ENCODE assay signal across 9 cellular contexts in genomic region chr1:202274611-202275010, GRCh38.
A peak's percentile ranks its signal among the peaks of the same experiment; 100 is the strongest.
DNase-seq lines count a peak whose midpoint lies in the region; ATAC-seq, FAIRE-seq and TF ChIP-seq lines count a peak whose summit lies in the region.
"Had no signal": no experiment of that assay in that cellular context is flagged by ENCODE, and none has a peak within 500 bp of the region (broad histone marks: within the 10 kb centered on the region; RNA-seq: fewer than 3 reads in every experiment).

No MANE protein-coding gene starts in this region.

- no peak overlapping the region for H3K27ac Mint-ChIP-seq in MCF 10A (ENCODE audit: low read depth, unreplicated experiment)
- H3K27ac Mint-ChIP-seq: activated naive CD4-positive, alpha-beta T cell treated with anti-CD3 and anti-CD28 coated beads, Interleukin-2, amount 50 U/mL, for 24 hours had no signal

- POLR2A ChIA-PET in MCF 10A (lab: Yijun Ruan, JAX) (interaction anchor here (1.1 to 1.7 kb wide), 3 partner anchors 9 to 18 kb away, joined by 3 to 5 read pairs (median 3); no protein-coding TSS in a partner anchor), HepG2 (lab: Yijun Ruan, JAX) (no interaction called here)

- no peak overlapping the region for H3K4me2 ChIP-seq in HepG2 (ENCODE audit: low read depth, low read length)

- H3K27ac ChIP-seq in breast epithelium (no peak overlapping the region), HepG2 (ENCODE audit: extremely low read length, insufficient read depth, low read length) (no peak overlapping the region)

- FAIRE-seq in HepG2 (lab: Jason Lieb, UNC) = peak; percentile 75

- H3K4me3 Mint-ChIP-seq in MCF 10A (ENCODE audit: unreplicated experiment) = no peak overlapping the region
- H3K4me3 Mint-ChIP-seq: activated naive CD4-positive, alpha-beta T cell treated with anti-CD3 and anti-CD28 coated beads, Interleukin-2, amount 50 U/mL, for 24 hours had no signal

- TF ChIP-seq RAD21 in HepG2 (CRISPR knock-in tag; IDR thresholded peaks at IDR 0.05) = peak; percentile 64

- H3K4me1 ChIP-seq in breast epithelium (no peaks in the 10 kb centered on the region), HepG2 (ENCODE audit: insufficient read depth, low read length) (no peaks in the 10 kb centered on the region)

- TF ChIP-seq EP300 in HepG2 (IDR thresholded peaks at IDR 0.05; ENCODE audit: low read depth in 2 of 2, low read length in 2 of 2) (no peak), HepG2 (CRISPR knock-in tag; IDR thresholded peaks at IDR 0.05; ENCODE audit: borderline replicate concordance) (no peak)

- no peaks in the 10 kb centered on the region for H3K36me3 Mint-ChIP-seq in MCF 10A (ENCODE audit: insufficient read depth, unreplicated experiment)
- H3K36me3 Mint-ChIP-seq: activated naive CD4-positive, alpha-beta T cell treated with anti-CD3 and anti-CD28 coated beads, Interleukin-2, amount 50 U/mL, for 24 hours had no signal

- intact Hi-C loops in MCF 10A (cut with micrococcal nuclease) = loop anchor here (1.0 to 2.0 kb wide), 2 partner anchors 41 to 82 kb away; partner anchors contain the start of gene LGR6
- intact Hi-C loops in breast epithelium (cut with DNase I; ENCODE audit: low total_unique reads) = no loop called here
- intact Hi-C loops in HepG2 (cut with micrococcal nuclease; ENCODE audit: unreplicated experiment) = loop anchor here (1.0 kb wide), 1 partner anchor 41 kb away; no protein-coding TSS in a partner anchor

- H3K4me1 Mint-ChIP-seq in MCF 10A (ENCODE audit: insufficient read depth, unreplicated experiment) = peaks cover 3% of the 10 kb centered on the region
- H3K4me1 Mint-ChIP-seq: activated naive CD4-positive, alpha-beta T cell treated with anti-CD3 and anti-CD28 coated beads, Interleukin-2, amount 50 U/mL, for 24 hours had no signal

- no CpG with 5 or more reads among the region's 1 CpG for WGBS in HepG2 (ENCODE audit: low lambda C conversion rate)

- TF ChIP-seq POLR2A in breast epithelium (IDR thresholded peaks at IDR 0.05) = no peak
- no peak for TF ChIP-seq POLR2A in HepG2 (IDR thresholded peaks at IDR 0.05; ENCODE audit: insufficient read depth in 1 of 2, low read depth in 2 of 2, low read length in 2 of 2)

- no peak overlapping the region for H3K9ac ChIP-seq in HepG2 (ENCODE audit: insufficient read depth, low read depth, low read length)

- no peaks in the 10 kb centered on the region for H3K27me3 Mint-ChIP-seq in MCF 10A (ENCODE audit: insufficient read depth, unreplicated experiment)
- H3K27me3 Mint-ChIP-seq: activated naive CD4-positive, alpha-beta T cell treated with anti-CD3 and anti-CD28 coated beads, Interleukin-2, amount 50 U/mL, for 24 hours had no signal

- H3K9me3 Mint-ChIP-seq in MCF 10A (ENCODE audit: unreplicated experiment) = no peaks in the 10 kb centered on the region
- H3K9me3 Mint-ChIP-seq: activated naive CD4-positive, alpha-beta T cell treated with anti-CD3 and anti-CD28 coated beads, Interleukin-2, amount 50 U/mL, for 24 hours had no signal

- CTCF ChIA-PET in MCF 10A (lab: Yijun Ruan, JAX) = interaction anchor here (0.5 to 10.6 kb wide), 29 partner anchors 8 to 1091 kb away, joined by 3 to 95 read pairs (median 4); partner anchors contain the start of gene LGR6
- CTCF ChIA-PET in HepG2 (lab: Yijun Ruan, JAX; ENCODE audit: low intra/inter-chr PET ratio, low total read pairs) = interaction anchor here (1.2 kb wide), 1 partner anchor 41 kb away, joined by 7 read pairs; no protein-coding TSS in a partner anchor

- no peak overlapping the region for H3K4me3 ChIP-seq in breast epithelium
- no peak overlapping the region for H3K4me3 ChIP-seq in HepG2 (replicated peaks in 1 of 3; ENCODE audit: insufficient read depth in 1 of 3, low read depth in 2 of 3, low read length in 3 of 3)

- no peaks in the 10 kb centered on the region for H3K79me2 ChIP-seq in HepG2 (ENCODE audit: insufficient read depth, low read length)

- ATAC-seq in HepG2 (peak; percentile 90), GM21423 (IDR thresholded peaks at IDR 0.05; ENCODE audit: unreplicated experiment) (no peak), HG02981 (IDR thresholded peaks at IDR 0.05; ENCODE audit: unreplicated experiment) (no peak)

- H3K9me3 ChIP-seq in breast epithelium = no peaks in the 10 kb centered on the region
- no peaks in the 10 kb centered on the region for H3K9me3 ChIP-seq in HepG2 (ENCODE audit: low read length)

- no peak overlapping the region for H2AFZ ChIP-seq in HepG2 (ENCODE audit: low read length)

- H3K27me3 ChIP-seq in breast epithelium (no peaks in the 10 kb centered on the region), HepG2 (ENCODE audit: control insufficient read depth in 1 of 2, insufficient read depth in 2 of 2, low read length in 2 of 2) (peaks cover under 1 to 27% of the 10 kb centered on the region in 2 experiments; a peak in 3 of 5 replicates)

- no TSS peak for BruUV-seq in MCF 10A (replicated peaks; lab: Mats Ljungman, UMichigan)
- BruUV-seq in HepG2 (replicated peaks; lab: Mats Ljungman, UMichigan) = no TSS peak

- in situ Hi-C loops in HepG2 (cut with HindIII; ENCODE audit: extremely low pct_ligation_motif_present, low pct_unique_long_range_greater_than_20kb) = no loop called here

- H4K20me1 ChIP-seq in HepG2 (ENCODE audit: insufficient read depth, low read length) = no peaks in the 10 kb centered on the region

- H3K36me3 ChIP-seq in breast epithelium (no peaks in the 10 kb centered on the region), HepG2 (replicated peaks in 1 of 2; ENCODE audit: control insufficient read depth in 1 of 2, insufficient read depth in 2 of 2, low read length in 2 of 2) (no peaks in the 10 kb centered on the region)

- peak; percentile 88 for TF ChIP-seq CTCF in MCF 10A (IDR thresholded peaks at IDR 0.05; ENCODE audit: unreplicated experiment)
- no peak for TF ChIP-seq CTCF in breast epithelium (IDR thresholded peaks at IDR 0.05)
- peak; percentile 79 for TF ChIP-seq CTCF in HepG2 (CRISPR knock-in tag; IDR thresholded peaks at IDR 0.05)

- DNase-seq in MCF 10A (ENCODE audit: unreplicated experiment) = peak; percentile 92
- no peak for DNase-seq in breast epithelium (ENCODE audit: low spot score in 2 of 2)
- peak; percentile 53 for DNase-seq in OCI-M1 (lab: John Stamatoyannopoulos, UW)
- DNase-seq in activated effector memory CD4-positive, alpha-beta T cell treated with anti-CD3 and anti-CD28 coated beads, Interleukin-2, amount 50 U/mL, for 16 hours = peak; percentile 73
- peak; percentile 45 for DNase-seq in HepG2 (ENCODE audit: low spot score)
- DNase-seq in NCI-H1105 treated with DMSO at 0.1 percent for 48 hours (lab: John Stamatoyannopoulos, UW) = no peak

TF ChIP-seq in HepG2, 621 proteins besides CTCF, POLR2A, EP300 and RAD21:
- no peak for TF ChIP-seq HNF4A (CRISPR knock-in tag; IDR thresholded peaks at IDR 0.05)
- TF ChIP-seq RXRA (CRISPR knock-in tag; IDR thresholded peaks at IDR 0.05) = no peak
- no peak for TF ChIP-seq ZNF235 (CRISPR knock-in tag; IDR thresholded peaks at IDR 0.05; ENCODE audit: borderline replicate concordance)
- peak; percentile 66 for TF ChIP-seq SMC3 (IDR thresholded peaks at IDR 0.05; ENCODE audit: low read length)
- peak; percentile 71 for TF ChIP-seq STAG1 (CRISPR knock-in tag; IDR thresholded peaks at IDR 0.05)
- TF ChIP-seq SALL2 (CRISPR knock-in tag; IDR thresholded peaks at IDR 0.05) = no peak
- no peak for TF ChIP-seq ZNF639 (CRISPR knock-in tag; conservative IDR thresholded peaks at IDR 0.05)
- no peak for TF ChIP-seq HCFC1 (IDR thresholded peaks at IDR 0.05; ENCODE audit: low read depth, low read length)
- no peak for TF ChIP-seq GATAD1 (CRISPR knock-in tag; IDR thresholded peaks at IDR 0.05)
- TF ChIP-seq MIXL1 (CRISPR knock-in tag; IDR thresholded peaks at IDR 0.05) = no peak
- TF ChIP-seq EHMT2 (IDR thresholded peaks at IDR 0.05; ENCODE audit: borderline replicate concordance, low read depth, low read length) = no peak
- TF ChIP-seq ZNF879 (CRISPR knock-in tag; IDR thresholded peaks at IDR 0.05) = no peak
- TF ChIP-seq TEAD3 (CRISPR knock-in tag; optimal IDR thresholded peaks at IDR 0.05; ENCODE audit: borderline replicate concordance) = no peak
- no peak for TF ChIP-seq ZGPAT (CRISPR knock-in tag; IDR thresholded peaks at IDR 0.05)
- TF ChIP-seq NR1H2 (CRISPR knock-in tag; IDR thresholded peaks at IDR 0.05; ENCODE audit: borderline replicate concordance, low read depth) = no peak
- no peak for TF ChIP-seq ZNF709 (CRISPR knock-in tag; IDR thresholded peaks at IDR 0.05)
- TF ChIP-seq CC2D1A (CRISPR knock-in tag; IDR thresholded peaks at IDR 0.05) = no peak
- no peak for TF ChIP-seq FOXK1 (CRISPR knock-in tag; IDR thresholded peaks at IDR 0.05; ENCODE audit: borderline replicate concordance, low read depth)

Comparison
In these comparisons a context has a peak if more than half of its experiments do, and no peak if none do; other contexts are left out.
1. DNase-seq: peak in MCF 10A (single experiment), OCI-M1 (single experiment), activated effector memory CD4-positive, alpha-beta T cell treated with anti-CD3 and anti-CD28 coated beads, Interleukin-2, amount 50 U/mL, for 16 hours (single experiment) and HepG2 (single experiment); none in breast epithelium (0 of 2) and NCI-H1105 treated with DMSO at 0.1 percent for 48 hours (single experiment).
2. CTCF ChIP-seq: peak in MCF 10A (single experiment) and HepG2 (single experiment); none in breast epithelium (0 of 3).